ENCODE assay signal across 8 cellular contexts in genomic region chr13:36998624-36999041, GRCh38. TPM values are rescaled to one million over a fixed set of nuclear protein-coding genes. Genes with fewer than 3 reads are reported as not detected.
DNase-seq lines count a peak whose midpoint lies in the region; ATAC-seq, FAIRE-seq and TF ChIP-seq lines count a peak whose summit lies in the region.

No MANE protein-coding gene starts in this region.

- H3K27ac ChIP-seq in ACC112 (ENCODE audit: low read depth, low read length) (peak overlapping the region; percentile 53; the same call in 1 of the 2 replicates), duodenal mucosa (ENCODE audit: low read depth, low read length) (peak overlapping the region; percentile 51), mesendoderm (ENCODE audit: low read depth, low read length) (no peak overlapping the region), subcutaneous abdominal adipose tissue (ENCODE audit: low read depth, low read length) (peak overlapping the region; percentile 92)

- peaks cover 30% of the 10 kb centered on the region for H3K4me1 ChIP-seq in ACC112 (ENCODE audit: control insufficient read depth, insufficient read depth, low read length, unreplicated experiment)
- peaks cover 18 to 19% of the 10 kb centered on the region in 2 donors for H3K4me1 ChIP-seq in duodenal mucosa (ENCODE audit: control insufficient read depth in 1 of 2, insufficient read depth in 2 of 2, low read length in 2 of 2)
- no peaks in the 10 kb centered on the region for H3K4me1 ChIP-seq in mesendoderm (ENCODE audit: control insufficient read depth, low read depth, low read length)
- H3K4me1 ChIP-seq in subcutaneous abdominal adipose tissue (ENCODE audit: control insufficient read depth in 5 of 5, insufficient read depth in 5 of 5, low read length in 5 of 5) = peaks cover 4 to 31% (median 24%) of the 10 kb centered on the region in 5 donors

- H3K79me2 ChIP-seq in ACC112 (ENCODE audit: control insufficient read depth, insufficient read depth, low read length, unreplicated experiment) (peaks cover 60% of the 10 kb centered on the region), mesendoderm (ENCODE audit: control insufficient read depth, insufficient read depth, low read length) (peaks cover 26% of the 10 kb centered on the region)

- H3K4me3 ChIP-seq in ACC112 (ENCODE audit: low read depth, low read length) = peak overlapping the region; percentile 95
- H3K4me3 ChIP-seq in HFF-Myc (replicated peaks; ENCODE audit: low read depth, low read length) = peak overlapping the region; percentile 96
- H3K4me3 ChIP-seq in duodenal mucosa (ENCODE audit: low read depth in 1 of 2, low read length in 2 of 2) = peak overlapping the region; percentile 91 to 94
- peak overlapping the region; percentile 74 for H3K4me3 ChIP-seq in mesendoderm (ENCODE audit: low read length)
- peak overlapping the region; percentile 93 to 98 (median 97) for H3K4me3 ChIP-seq in subcutaneous abdominal adipose tissue (ENCODE audit: low read depth in 1 of 5, low read length in 5 of 5)

- H2AK5ac ChIP-seq in mesendoderm (ENCODE audit: low read length) = no peak overlapping the region

- no peak for TF ChIP-seq POLR2A in GM12891 (IDR thresholded peaks at IDR 0.05; ENCODE audit: low read depth, low read length)

- H3K4ac ChIP-seq in mesendoderm (ENCODE audit: low read depth, low read length) = peak overlapping the region; percentile 73

- H3K27me3 ChIP-seq in ACC112 (ENCODE audit: insufficient read depth, low read length) (no peaks in the 10 kb centered on the region), duodenal mucosa (ENCODE audit: control insufficient read depth in 1 of 2, insufficient read depth in 2 of 2, low read length in 2 of 2) (no peaks in the 10 kb centered on the region), mesendoderm (ENCODE audit: insufficient read depth, low read length, poor library complexity) (no peaks in the 10 kb centered on the region), subcutaneous abdominal adipose tissue (ENCODE audit: control insufficient read depth in 5 of 5, insufficient read depth in 4 of 5, low read length in 5 of 5) (no peaks in the 10 kb centered on the region)

- ATAC-seq in activated B cell treated with CpG ODN at 0.5 μM for 24 hours (ENCODE audit: low read depth) (no peak), HG02970 (IDR thresholded peaks at IDR 0.05; ENCODE audit: low FRiP score, unreplicated experiment) (no peak)

- no CpG with 5 or more reads among the region's 21 CpGs for WGBS in mesendoderm (ENCODE audit: extremely low coverage, insufficient coverage, low lambda C conversion rate)

- peaks cover 35% of the 10 kb centered on the region for H3K4me1 Mint-ChIP-seq in activated B cell treated with CpG ODN at 0.5 μM for 24 hours

- H3K23ac ChIP-seq in mesendoderm (ENCODE audit: low read length) = peak overlapping the region; percentile 31

- H3K4me2 ChIP-seq in mesendoderm (ENCODE audit: low read length) = peak overlapping the region; percentile 47

- H3K9ac ChIP-seq in duodenal mucosa (ENCODE audit: low read depth in 1 of 2, low read length in 2 of 2) (peak overlapping the region; percentile 85 to 92), mesendoderm (ENCODE audit: low read length) (peak overlapping the region; percentile 79), subcutaneous abdominal adipose tissue (ENCODE audit: low read length in 5 of 5) (peak overlapping the region; percentile 75 to 98 (median 94))

- H4K5ac ChIP-seq in mesendoderm (ENCODE audit: low read length) = no peak overlapping the region

- peak overlapping the region; percentile 90 for H3K56ac ChIP-seq in mesendoderm (ENCODE audit: low read length)

- no peaks in the 10 kb centered on the region for H3K9me3 Mint-ChIP-seq in activated B cell treated with CpG ODN at 0.5 μM for 24 hours

- intact Hi-C loops in activated B cell treated with CpG ODN at 0.5 μM for 24 hours (cut with micrococcal nuclease) = loop anchor here (1.0 to 5.0 kb wide), 2 partner anchors 576 to 653 kb away; no protein-coding TSS in a partner anchor

- POLR2A ChIA-PET in activated B cell treated with CpG ODN at 0.5 μM for 24 hours (lab: Charles Lee) = interaction anchor here (1.0 to 4.0 kb wide), 5 partner anchors 7 to 61 kb away, joined by 3 to 25 read pairs (median 11); partner anchors contain the start of gene SUPT20H

- H3K36me3 ChIP-seq in ACC112 (ENCODE audit: insufficient read depth, low read length) (peaks cover 7% of the 10 kb centered on the region), duodenal mucosa (ENCODE audit: control insufficient read depth in 1 of 2, insufficient read depth in 2 of 2, low read length in 2 of 2) (peaks cover 4 to 20% of the 10 kb centered on the region in 2 donors), mesendoderm (ENCODE audit: control insufficient read depth, insufficient read depth, low read length) (no peaks in the 10 kb centered on the region), subcutaneous abdominal adipose tissue (ENCODE audit: control insufficient read depth in 5 of 5, insufficient read depth in 5 of 5, low read length in 5 of 5) (peaks cover 11 to 22% (median 17%) of the 10 kb centered on the region in 5 donors)

- H2BK5ac ChIP-seq in mesendoderm (ENCODE audit: low read length) = no peak overlapping the region

- TF ChIP-seq CTCF in HFF-Myc (IDR thresholded peaks at IDR 0.05; ENCODE audit: low read depth, low read length, missing control alignments) (no peak), activated B cell treated with CpG ODN at 0.5 μM for 24 hours (IDR thresholded peaks at IDR 0.05) (no peak)

- H3K18ac ChIP-seq in mesendoderm (ENCODE audit: low read length) = no peak overlapping the region

- no peaks in the 10 kb centered on the region for H3K27me3 Mint-ChIP-seq in activated B cell treated with CpG ODN at 0.5 μM for 24 hours

- peak overlapping the region; percentile 99 for H3K4me3 Mint-ChIP-seq in activated B cell treated with CpG ODN at 0.5 μM for 24 hours

- peaks cover 9% of the 10 kb centered on the region for H3K79me1 ChIP-seq in mesendoderm (ENCODE audit: low read length)

- no peaks in the 10 kb centered on the region for H3K9me3 ChIP-seq in duodenal mucosa (ENCODE audit: control insufficient read depth in 1 of 2, low read length in 2 of 2)
- no peaks in the 10 kb centered on the region for H3K9me3 ChIP-seq in subcutaneous abdominal adipose tissue (ENCODE audit: control insufficient read depth in 5 of 5, low read length in 5 of 5)

- H2AFZ ChIP-seq in ACC112 (ENCODE audit: low read length, unreplicated experiment) = peak overlapping the region; percentile 91

- no peak overlapping the region for H4K8ac ChIP-seq in mesendoderm (ENCODE audit: low read depth, low read length)

- no peak overlapping the region for H2BK120ac ChIP-seq in mesendoderm (ENCODE audit: low read depth, low read length)

- peak overlapping the region; percentile 100 for H3K27ac Mint-ChIP-seq in activated B cell treated with CpG ODN at 0.5 μM for 24 hours

- FAIRE-seq in GM12891 (lab: Jason Lieb, UNC) = no peak

- no peak for DNase-seq in HFF-Myc (ENCODE audit: extremely low read depth, low read depth)
- DNase-seq in activated B cell treated with CpG ODN at 0.5 μM for 24 hours = peak; percentile 23
- DNase-seq in mesendoderm = peak; percentile 33
- no peak for DNase-seq in GM12891 (ENCODE audit: insufficient read length, low spot score)

- CTCF ChIA-PET in activated B cell treated with CpG ODN at 0.5 μM for 24 hours (lab: Charles Lee) = interaction anchor here (0.6 kb wide), 1 partner anchor 19 kb away, joined by 4 read pairs; no protein-coding TSS in a partner anchor

- peaks cover 46% of the 10 kb centered on the region for H3K36me3 Mint-ChIP-seq in activated B cell treated with CpG ODN at 0.5 μM for 24 hours (ENCODE audit: low read depth)

- H2BK15ac ChIP-seq in mesendoderm (replicated peaks; ENCODE audit: low read depth) = no peak overlapping the region

TF ChIP-seq in GM12891, 5 proteins besides CTCF, POLR2A, EP300 and RAD21:
- TF ChIP-seq POLR2AphosphoS5 (IDR thresholded peaks at IDR 0.05; ENCODE audit: low read depth, low read length) = no peak
- TF ChIP-seq POU2F2 (IDR thresholded peaks at IDR 0.05; ENCODE audit: low read depth, low read length) = no peak
- no peak for TF ChIP-seq SPI1 (IDR thresholded peaks at IDR 0.05; ENCODE audit: low read depth, low read length)
- TF ChIP-seq PAX5 (IDR thresholded peaks at IDR 0.05; ENCODE audit: insufficient read depth, low read length, severe bottlenecking) = no peak

RNA-seq across cellular contexts. Expression of gene ALG5, which starts 0.5 kb away (rescaled TPM):
- 24.0 and 25.8 TPM in 2 replicates for total RNA-seq in activated B cell treated with CpG ODN at 0.5 μM for 24 hours
- polyA plus RNA-seq in mesendoderm (2013, experiment 1 of 2) = 29.5 TPM
- 29.2 TPM for polyA plus RNA-seq in mesendoderm (2013, experiment 2 of 2)
- 27.4 TPM for polyA plus RNA-seq in GM12891 (2012; ENCODE audit: low read depth, missing spikeins)

RNA-seq across cellular contexts. Expression of gene EXOSC8, which starts 2.0 kb away (rescaled TPM):
- total RNA-seq in activated B cell treated with CpG ODN at 0.5 μM for 24 hours = 57.7 and 61.8 TPM in 2 replicates
- polyA plus RNA-seq in mesendoderm (2013, experiment 1 of 2) = 108 TPM
- 112 TPM for polyA plus RNA-seq in mesendoderm (2013, experiment 2 of 2)
- polyA plus RNA-seq in GM12891 (2012; ENCODE audit: low read depth, missing spikeins) = 55.7 TPM

Comparison
In these comparisons a context has a peak if more than half of its experiments do, and no peak if none do; other contexts are left out.
1. DNase-seq: peak in activated B cell treated with CpG ODN at 0.5 μM for 24 hours (single experiment) and mesendoderm (single experiment); none in HFF-Myc (single experiment) and GM12891 (single experiment).
2. Peak in every context shown above with its lines, with median percentiles within 50 percentile points of each other: H3K4me3 ChIP-seq and H3K9ac ChIP-seq.